ENCODE assay signal across 13 cellular contexts in genomic region chr12:46354111-46354798, GRCh38. TPM values are rescaled to one million over a fixed set of nuclear protein-coding genes. Genes with fewer than 3 reads are reported as not detected.
DNase-seq lines count a peak whose midpoint lies in the region; ATAC-seq and TF ChIP-seq lines count a peak whose summit lies in the region.
"Had no signal": no experiment of that assay in that cellular context is flagged by ENCODE, and none has a peak within 500 bp of the region (broad histone marks: within the 10 kb centered on the region; RNA-seq: fewer than 3 reads in every experiment).

No MANE protein-coding gene starts in this region.

- CTCF ChIA-PET in A673 (lab: Charles Lee) = no interaction called here

- no peak for TF ChIP-seq POLR2A in Peyer's patch (IDR thresholded peaks at IDR 0.05)

- no peak for DNase-seq in A673 (ENCODE audit: low spot score)
- no peak for DNase-seq in GM10266 (ENCODE audit: extremely low spot score)
- no peak for DNase-seq in Peyer's patch
- DNase-seq in fibroblast of pulmonary artery (ENCODE audit: low read depth) = no peak
- DNase-seq in HuH-7.5 (ENCODE audit: low spot score) = no peak
- DNase-seq in caudate nucleus (lab: John Stamatoyannopoulos, UW) = no peak
- no peak for DNase-seq in foreskin melanocyte
- DNase-seq: anterior cingulate cortex; MV-4-11; NCI-H526; stimulated activated CD8-positive, alpha-beta memory T cell treated with anti-CD3 and anti-CD28 coated beads, Interleukin-4, amount 100 ng/mL, for 48 hours had no signal

- intact Hi-C loops in A673 (cut with micrococcal nuclease; ENCODE audit: unreplicated experiment) = no loop called here

- TF ChIP-seq CTCF in A673 (conservative IDR thresholded peaks at IDR 0.05; ENCODE audit: low read depth, low read length) (peak; percentile 38; the same call in 1 of the 2 replicates), GM10266 (IDR thresholded peaks at IDR 0.05; ENCODE audit: control insufficient read depth, insufficient read depth, low read depth, missing control alignments) (peak; percentile 16), Peyer's patch (IDR thresholded peaks at IDR 0.05) (peak in 4 of 6 experiments; percentile 14 to 32 (median 27)), fibroblast of pulmonary artery (IDR thresholded peaks at IDR 0.05; ENCODE audit: low read length, missing control alignments) (peak; percentile 14)

- H3K27ac ChIP-seq in A673 (ENCODE audit: low read depth, low read length, poor library complexity, severe bottlenecking) (no peak overlapping the region), Peyer's patch (no peak overlapping the region), caudate nucleus (ENCODE audit: low read depth, low read length) (no peak overlapping the region)
- H3K27ac ChIP-seq: vagina had no signal

- POLR2A ChIA-PET in A673 (lab: Charles Lee; ENCODE audit: low non-redundant PET) = interaction anchor here (0.6 kb wide), 1 partner anchor 20 kb away, joined by 4 read pairs; no protein-coding TSS in a partner anchor

- H3K4me1 ChIP-seq in A673 (ENCODE audit: insufficient read depth, low read length, poor library complexity, severe bottlenecking) (no peaks in the 10 kb centered on the region), Peyer's patch (no peaks in the 10 kb centered on the region)

- no TSS peak for BruUV-seq in A673 (replicated peaks; lab: Mats Ljungman, UMichigan)

- no peak overlapping the region for H3K4me3 ChIP-seq in A673 (ENCODE audit: low read depth, low read length, poor library complexity, severe bottlenecking)
- no peak overlapping the region for H3K4me3 ChIP-seq in Peyer's patch
- H3K4me3 ChIP-seq in fibroblast of pulmonary artery (replicated peaks; ENCODE audit: low read depth, low read length) = no peak overlapping the region
- H3K4me3 ChIP-seq: vagina had no signal

- H3K9me3 ChIP-seq in A673 (ENCODE audit: low read depth, low read length, poor library complexity, severe bottlenecking) (no peaks in the 10 kb centered on the region), Peyer's patch (no peaks in the 10 kb centered on the region)
- H3K9me3 ChIP-seq: vagina had no signal

- H3K36me3 ChIP-seq in A673 (ENCODE audit: insufficient read depth, low read length, poor library complexity, severe bottlenecking) = peaks cover 9% of the 10 kb centered on the region
- peaks cover 0 to 8% (median 0%) of the 10 kb centered on the region in 3 donors for H3K36me3 ChIP-seq in Peyer's patch

- H3K27me3 ChIP-seq in A673 (replicated peaks; ENCODE audit: insufficient read depth, low read depth, low read length, poor library complexity) (no peaks in the 10 kb centered on the region), Peyer's patch (no peaks in the 10 kb centered on the region)
- H3K27me3 ChIP-seq: vagina had no signal

- no peak for ATAC-seq in GM19455 (IDR thresholded peaks at IDR 0.05; ENCODE audit: unreplicated experiment)

RNA-seq across cellular contexts. Expression of gene SLC38A2, which starts 18.3 kb away (rescaled TPM):
- total RNA-seq in A673 (2021) (395 and 440 TPM in 2 replicates), Peyer's patch (100 to 1,000 TPM in 3 of 4 donors, 10 to 100 TPM in 1; 93.1 to 173 (median 134) TPM)
